13 cellular contexts compared by ENCODE assay signal in the genomic region with DNA sequence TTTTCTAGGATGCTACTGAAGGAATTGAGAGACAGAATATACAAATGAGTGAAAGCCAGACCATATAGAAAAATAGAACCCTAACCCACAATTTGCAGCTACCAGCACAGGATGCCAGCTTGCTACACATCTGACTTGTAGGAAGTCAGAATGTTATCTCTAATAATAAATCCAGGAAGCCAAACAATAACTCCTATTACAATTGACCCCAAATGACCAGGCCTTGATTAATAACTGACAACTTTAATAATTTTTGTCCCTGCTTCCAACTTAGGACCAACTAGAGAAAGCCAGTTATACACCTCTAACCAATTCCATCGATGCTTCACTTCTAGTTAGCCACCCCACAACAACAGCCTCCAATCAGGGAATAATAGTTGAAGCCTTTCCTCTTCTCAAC.
A peak's percentile ranks its signal among the peaks of the same experiment; 100 is the strongest.
DNase-seq lines count a peak whose midpoint lies in the region; ATAC-seq and TF ChIP-seq lines count a peak whose summit lies in the region.
"Had no signal": no experiment of that assay in that cellular context is flagged by ENCODE, and none has a peak within 500 bp of the region (broad histone marks: within the 10 kb centered on the region; RNA-seq: fewer than 3 reads in every experiment).

No MANE protein-coding gene starts in this region.

- no peaks in the 10 kb centered on the region for H3K36me3 ChIP-seq in SU-DHL-6 (ENCODE audit: low read length)
- no peaks in the 10 kb centered on the region for H3K36me3 ChIP-seq in spleen

- TF ChIP-seq POLR2A in spleen (IDR thresholded peaks at IDR 0.05), result no peak

- no peaks in the 10 kb centered on the region for H4K20me1 ChIP-seq in SU-DHL-6 (ENCODE audit: low read depth, low read length)

- H3K4me1 ChIP-seq in spleen, result peaks cover 9 to 43% (median 27%) of the 10 kb centered on the region in 6 donors
- H3K4me1 ChIP-seq: A549 had no signal

- H3K27ac ChIP-seq in SU-DHL-6 (ENCODE audit: low read depth, low read length) (0 out of 2 replicates have a peak overlapping the region, but pooled peaks have one; percentile 37), spleen (peak overlapping the region; percentile 64 to 87 (median 78))
- H3K27ac ChIP-seq: A549, GM23248, RWPE1 had no signal

- H3K4me2 ChIP-seq in SU-DHL-6 (ENCODE audit: low read depth, low read length, poor library complexity, severe bottlenecking), result peak overlapping the region; percentile 64
- H3K4me2 ChIP-seq: A549 had no signal

- peak overlapping the region; percentile 75 for H3K27ac Mint-ChIP-seq in activated CD4-positive, alpha-beta T cell treated with anti-CD3 and anti-CD28 coated beads for 36 hours

- POLR2A ChIA-PET in activated CD4-positive, alpha-beta T cell treated with anti-CD3 and anti-CD28 coated beads for 36 hours (lab: Charles Lee), result no interaction called here

- H3K27me3 Mint-ChIP-seq in activated CD4-positive, alpha-beta T cell treated with anti-CD3 and anti-CD28 coated beads for 36 hours, result no peaks in the 10 kb centered on the region

- H3K9me3 Mint-ChIP-seq in activated CD4-positive, alpha-beta T cell treated with anti-CD3 and anti-CD28 coated beads for 36 hours (ENCODE audit: low read depth), result peaks cover 5% of the 10 kb centered on the region

- no peaks in the 10 kb centered on the region for H3K9me3 ChIP-seq in SU-DHL-6 (ENCODE audit: insufficient read depth, low read length)
- no peaks in the 10 kb centered on the region for H3K9me3 ChIP-seq in spleen
- H3K9me3 ChIP-seq: A549 had no signal

- no peak overlapping the region for H3K9ac ChIP-seq in SU-DHL-6 (ENCODE audit: low read length)
- H3K9ac ChIP-seq: GM23248 had no signal

- ATAC-seq in activated CD4-positive, alpha-beta T cell treated with anti-CD3 and anti-CD28 coated beads for 36 hours, result no peak
- ATAC-seq: A549 had no signal

- H2AFZ ChIP-seq in SU-DHL-6 (ENCODE audit: low read depth, low read length, severe bottlenecking), result peak overlapping the region; percentile 90
- H2AFZ ChIP-seq: GM23248 had no signal

- CTCF ChIA-PET in activated CD4-positive, alpha-beta T cell treated with anti-CD3 and anti-CD28 coated beads for 36 hours (lab: Charles Lee), result no interaction called here

- H3K79me2 ChIP-seq in SU-DHL-6 (ENCODE audit: insufficient read depth, low read length), result no peaks in the 10 kb centered on the region

- H3K27me3 ChIP-seq in SU-DHL-6 (ENCODE audit: low read length), result no peaks in the 10 kb centered on the region
- no peaks in the 10 kb centered on the region for H3K27me3 ChIP-seq in spleen (replicated peaks in 1 of 7)

- intact Hi-C loops in activated CD4-positive, alpha-beta T cell treated with anti-CD3 and anti-CD28 coated beads for 36 hours (cut with DNase I, micrococcal nuclease), result loop anchor here (1.0 to 10.0 kb wide), 10 partner anchors 48 to 1370 kb away; a partner anchor contains a TSS
- intact Hi-C loops in spleen (cut with DNase I; ENCODE audit: low total_unique reads), result no loop called here

- peaks cover 2% of the 10 kb centered on the region for H3K36me3 Mint-ChIP-seq in activated CD4-positive, alpha-beta T cell treated with anti-CD3 and anti-CD28 coated beads for 36 hours (ENCODE audit: low read depth)

- H3K4me3 ChIP-seq in SU-DHL-6 (ENCODE audit: insufficient read depth, low read length, poor library complexity, severe bottlenecking) (no peak overlapping the region), spleen (no peak overlapping the region)
- H3K4me3 ChIP-seq: A549, GM23248 had no signal

- H3K9me2 ChIP-seq in SU-DHL-6 (replicated peaks; ENCODE audit: insufficient read depth, low read length), result no peaks in the 10 kb centered on the region

- no peaks in the 10 kb centered on the region for H3F3A ChIP-seq in SU-DHL-6 (ENCODE audit: insufficient read depth)

- TF ChIP-seq CTCF in SU-DHL-6 (IDR thresholded peaks at IDR 0.05; ENCODE audit: insufficient read depth, low read length, poor library complexity, severe bottlenecking), result no peak
- TF ChIP-seq CTCF in spleen (IDR thresholded peaks at IDR 0.05 in 8 of 11, conservative IDR thresholded peaks at IDR 0.05 in 3 of 11), result no peak

- DNase-seq in activated CD4-positive, alpha-beta T cell treated with anti-CD3 and anti-CD28 coated beads for 36 hours, result no peak
- no peak for DNase-seq in activated CD4-positive, alpha-beta T cell treated with anti-CD3 and anti-CD28 coated beads for 48 hours
- peak; percentile 12 to 67 for DNase-seq in dermis microvascular lymphatic vessel endothelial cell (ENCODE audit: low read depth in 2 of 2)
- DNase-seq in spleen, result no peak
- no peak for DNase-seq in SHP77 treated with DMSO at 0.1 percent for 48 hours (lab: John Stamatoyannopoulos, UW)
- DNase-seq in activated effector memory CD4-positive, alpha-beta T cell treated with anti-CD3 and anti-CD28 coated beads, Interleukin-2, amount 50 U/mL, for 16 hours, result no peak
- DNase-seq in Kasumi-1 (lab: John Stamatoyannopoulos, UW), result no peak
- DNase-seq: caudate nucleus, GM23248, NCI-H345 had no signal

- peaks cover 55% of the 10 kb centered on the region for H3K4me1 Mint-ChIP-seq in activated CD4-positive, alpha-beta T cell treated with anti-CD3 and anti-CD28 coated beads for 36 hours

- H3K4me3 Mint-ChIP-seq in activated CD4-positive, alpha-beta T cell treated with anti-CD3 and anti-CD28 coated beads for 36 hours, result no peak overlapping the region

- WGBS in spleen, 5 donors, result 50 to 63% (median 54%) methylated on average over 1 of the region's 1 CpG

Comparison
In these comparisons a context has a peak if more than half of its experiments do, and no peak if none do; other contexts are left out.
1. DNase-seq: peak in dermis microvascular lymphatic vessel endothelial cell (2 of 2); none in activated CD4-positive, alpha-beta T cell treated with anti-CD3 and anti-CD28 coated beads for 36 hours (single experiment), activated CD4-positive, alpha-beta T cell treated with anti-CD3 and anti-CD28 coated beads for 48 hours (single experiment), spleen (single experiment), SHP77 treated with DMSO at 0.1 percent for 48 hours (single experiment), activated effector memory CD4-positive, alpha-beta T cell treated with anti-CD3 and anti-CD28 coated beads, Interleukin-2, amount 50 U/mL, for 16 hours (single experiment) and Kasumi-1 (0 of 2).